Comparison of ENCODE assay signal across 33 cellular contexts in genomic region chr20:23386304-23387117, GRCh38. TPM values are rescaled to one million over a fixed set of nuclear protein-coding genes. Genes with fewer than 3 reads are reported as not detected.
"Had no signal": no experiment of that assay in that cellular context is flagged by ENCODE, and none has a peak within 500 bp of the region (broad histone marks: within the 10 kb centered on the region; RNA-seq: fewer than 3 reads in every experiment).

No MANE protein-coding gene starts in this region.

- DNase-seq: activated CD4-positive, alpha-beta T cell treated with anti-CD3 and anti-CD28 coated beads for 48 hours; activated CD4-positive, alpha-beta T cell treated with anti-CD3 and anti-CD28 coated beads, Interleukin-2, amount 50 U/mL, for 48 hours; activated CD8-positive, alpha-beta memory T cell treated with anti-CD3 and anti-CD28 coated beads for 24 hours; activated CD8-positive, alpha-beta memory T cell treated with anti-CD3 and anti-CD28 coated beads, Interleukin-2, amount 50 U/mL, for 4 hours; activated effector memory CD4-positive, alpha-beta T cell treated with anti-CD3 and anti-CD28 coated beads, Interleukin-2, amount 50 U/mL, for 16 hours; activated naive CD4-positive, alpha-beta T cell treated with anti-CD3 and anti-CD28 coated beads for 36 hours; activated T-cell treated with anti-CD3 and anti-CD28 coated beads, Interleukin-2, amount 50 U/mL, for 1 hour; amygdala; caudate nucleus; cortex of kidney; effector memory CD4-positive, alpha-beta T cell; gastrocnemius medialis; glutamatergic neuron; islet precursor cell; lower lobe of right lung; mesendoderm; sigmoid colon; stimulated activated naive CD4-positive, alpha-beta T cell; T-helper 1 cell had no signal

- H3K4me3 ChIP-seq: gastrocnemius medialis, lower lobe of right lung, sigmoid colon, smooth muscle cell, tibial nerve had no signal

- H3K4me1 ChIP-seq: lower lobe of right lung had no signal

- H3K4me2 ChIP-seq: smooth muscle cell had no signal

- H3K27ac ChIP-seq: lower lobe of right lung, sigmoid colon, tibial nerve, VCaP had no signal

- H3K9me3 ChIP-seq: gastrocnemius medialis, lower lobe of right lung, sigmoid colon, tibial nerve had no signal

- H3K27me3 ChIP-seq: gastrocnemius medialis, sigmoid colon, tibial nerve had no signal

- ATAC-seq: activated CD4-positive, CD25-positive, alpha-beta regulatory T cell treated with anti-CD3 and anti-CD28 coated beads, Interleukin-2, amount 50 U/mL, for 24 hours; gastrocnemius medialis; lower lobe of right lung; natural killer cell treated with Interleukin-12 subunit alpha and Interleukin-12 subunit beta and Interleukin-15 and Interleukin-18, amount 100 ng/mL, for 72 hours had no signal

RNA-seq across cellular contexts. Expression of gene CSTL1, which starts 53.0 kb away (rescaled TPM):
- total RNA-seq: activated naive CD4-positive, alpha-beta T cell treated with anti-CD3 and anti-CD28 coated beads for 36 hours; activated T-helper 1 cell treated with anti-CD3 and anti-CD28 coated beads, Interleukin-12 subunit alpha, Interleukin-12 subunit beta, Interleukin-2, Interleukin-4 antibody, amounts not matched to agents 30 ng/mL and 10 ng/mL and 1 ng/mL, durations not matched to agents 14 hours and 24 hours and 36 hours; chondrocyte; gastrocnemius medialis; lower lobe of right lung; mononuclear cell; myocyte; natural killer cell treated with Interleukin-12 subunit alpha and Interleukin-12 subunit beta and Interleukin-15 and Interleukin-18, amount 100 ng/mL, for 72 hours; osteocyte; progenitor cell of endocrine pancreas; renal cortical epithelial cell; sigmoid colon; smooth muscle cell; temporal lobe; tibial nerve; urinary bladder had no signal
- polyA plus RNA-seq: sigmoid colon, smooth muscle cell, urinary bladder had no signal
